26 cellular contexts compared by ENCODE assay signal in genomic region chr2:238899386-238899785, GRCh38. TPM values are rescaled to one million over a fixed set of nuclear protein-coding genes. Genes with fewer than 3 reads are reported as not detected.
"Had no signal": no experiment of that assay in that cellular context is flagged by ENCODE, and none has a peak within 500 bp of the region (broad histone marks: within the 10 kb centered on the region; RNA-seq: fewer than 3 reads in every experiment).

No MANE protein-coding gene starts in this region.

- H3K27me3 ChIP-seq: adrenal gland, body of pancreas, colonic mucosa, neural progenitor cell, right lobe of liver, testis, transverse colon had no signal

- H3K4me1 ChIP-seq: adrenal gland, body of pancreas, colonic mucosa, right lobe of liver had no signal

- H3K4me3 ChIP-seq: adrenal gland, body of pancreas, colonic mucosa, gastroesophageal sphincter, neural progenitor cell, right lobe of liver, smooth muscle cell, testis, transverse colon had no signal

- H3K9me3 ChIP-seq: adrenal gland, body of pancreas, colonic mucosa, gastroesophageal sphincter, right lobe of liver, testis, transverse colon had no signal

- H2AFZ ChIP-seq: neural progenitor cell had no signal

- H3K9me3 Mint-ChIP-seq: memory B cell; natural killer cell; neural progenitor cell; stimulated activated naive B cell treated with anti-CD40 and anti-IgM and Interleukin-4, amounts not matched to agents 10 μg/mL and 1 μg/mL and 100 μg/mL, for 72 hours had no signal

- ATAC-seq: activated CD4-positive, alpha-beta T cell treated with anti-CD3 and anti-CD28 coated beads for 36 hours; body of pancreas; gastroesophageal sphincter; natural killer cell; right lobe of liver had no signal

- H3K36me3 Mint-ChIP-seq: activated naive CD8-positive, alpha-beta T cell; memory B cell; natural killer cell; neural progenitor cell; stimulated activated naive B cell treated with anti-CD40 and anti-IgM and Interleukin-4, amounts not matched to agents 10 μg/mL and 1 μg/mL and 100 μg/mL, for 72 hours had no signal

- H3K27ac ChIP-seq: body of pancreas, colonic mucosa, gastroesophageal sphincter, neural progenitor cell, right lobe of liver, testis, transverse colon had no signal

- H3K9ac ChIP-seq: neural progenitor cell had no signal

- H3K27ac Mint-ChIP-seq: activated CD4-positive, alpha-beta T cell treated with anti-CD3 and anti-CD28 coated beads for 36 hours; activated naive CD8-positive, alpha-beta T cell; memory B cell; natural killer cell; neural progenitor cell; stimulated activated naive B cell treated with anti-CD40 and anti-IgM and Interleukin-4, amounts not matched to agents 10 μg/mL and 1 μg/mL and 100 μg/mL, for 72 hours had no signal

- H3K4me3 Mint-ChIP-seq: activated CD4-positive, alpha-beta T cell treated with anti-CD3 and anti-CD28 coated beads for 36 hours; activated naive CD8-positive, alpha-beta T cell; memory B cell; natural killer cell; neural progenitor cell; stimulated activated naive B cell treated with anti-CD40 and anti-IgM and Interleukin-4, amounts not matched to agents 10 μg/mL and 1 μg/mL and 100 μg/mL, for 72 hours had no signal

- H3K4me2 ChIP-seq: neural progenitor cell, smooth muscle cell had no signal

- DNase-seq: activated CD4-positive, alpha-beta T cell treated with anti-CD3 and anti-CD28 coated beads for 36 hours; activated CD4-positive, CD25-positive, alpha-beta regulatory T cell; activated effector memory CD4-positive, alpha-beta T cell treated with Interleukin-2 at 50 U/mL for 16 hours; activated naive CD4-positive, alpha-beta T cell treated with Interleukin-2 at 50 U/mL for 16 hours; adrenal gland; aorta; body of pancreas; colonic mucosa; effector memory CD4-positive, alpha-beta T cell; head of caudate nucleus; hippocampal formation; natural killer cell; occipital lobe; stimulated activated CD4-positive, alpha-beta T cell treated with anti-CD3 and anti-CD28 coated beads, Interleukin-15, amount 100 ng/mL, for 24 hours; stimulated activated CD4-positive, alpha-beta T cell treated with anti-CD3 and anti-CD28 coated beads, Interleukin-2, amount 100 ng/mL, for 24 hours; stimulated activated naive B cell treated with anti-CD40 and anti-IgM and Interleukin-4, amounts not matched to agents 10 μg/mL and 1 μg/mL and 100 μg/mL, for 72 hours; testis; transverse colon had no signal

- H3K36me3 ChIP-seq: adrenal gland, colonic mucosa, gastroesophageal sphincter, neural progenitor cell, right lobe of liver, transverse colon had no signal

- H3K4me1 Mint-ChIP-seq: activated CD4-positive, alpha-beta T cell treated with anti-CD3 and anti-CD28 coated beads for 36 hours; natural killer cell; stimulated activated naive B cell treated with anti-CD40 and anti-IgM and Interleukin-4, amounts not matched to agents 10 μg/mL and 1 μg/mL and 100 μg/mL, for 72 hours had no signal

RNA-seq across cellular contexts. Expression of gene TWIST2, which starts 51.5 kb away (rescaled TPM):
- total RNA-seq: activated CD4-positive, alpha-beta T cell treated with anti-CD3 and anti-CD28 coated beads for 36 hours; dermis microvascular lymphatic vessel endothelial cell; natural killer cell; T-helper 1 cell treated with Interleukin-12 subunit alpha and Interleukin-12 subunit beta and Interleukin-4 antibody, amounts not matched to agents 30 ng/mL and 1 ng/mL, for 36 hours had no signal
